30 cellular contexts compared by ENCODE assay signal in genomic region chr17:45119964-45120363, GRCh38.
"Had no signal": no experiment of that assay in that cellular context is flagged by ENCODE, and none has a peak within 500 bp of the region (broad histone marks: within the 10 kb centered on the region; RNA-seq: fewer than 3 reads in every experiment).

No MANE protein-coding gene starts in this region.

- H3K4me3 ChIP-seq: coronary artery, esophagus muscularis mucosa had no signal

- H3K4me1 Mint-ChIP-seq: central memory CD8-positive, alpha-beta T cell had no signal

- H3K4me3 Mint-ChIP-seq: activated CD8-positive, alpha-beta T cell treated with anti-CD3 and anti-CD28 coated beads for 36 hours; activated naive CD8-positive, alpha-beta T cell; activated T-cell treated with anti-CD3 and anti-CD28 coated beads, Interleukin-2, amount 50 U/mL, for 4 hours; activated T-helper 17 cell treated with anti-CD3 and anti-CD28 coated beads, Interleukin-2, amount 50 U/mL, for 72 hours; central memory CD8-positive, alpha-beta T cell; effector memory CD8-positive, alpha-beta T cell; T-helper 17 cell; T-helper 2 cell treated with Interferon-gamma antibody and Interleukin-4, amounts not matched to agents 5 μg/mL and 100 μg/mL, for 36 hours; WTC11 had no signal

- H3K27ac ChIP-seq: brain microvascular endothelial cell, coronary artery, esophagus muscularis mucosa, VCaP had no signal

- H3K27me3 Mint-ChIP-seq: activated naive CD8-positive, alpha-beta T cell; activated T-helper 17 cell treated with anti-CD3 and anti-CD28 coated beads, Interleukin-2, amount 50 U/mL, for 72 hours; central memory CD8-positive, alpha-beta T cell had no signal

- ATAC-seq: activated CD8-positive, alpha-beta T cell treated with anti-CD3 and anti-CD28 coated beads for 36 hours; activated T-cell treated with anti-CD3 and anti-CD28 coated beads, Interleukin-2, amount 50 U/mL, for 4 hours; activated T-helper 17 cell treated with anti-CD3 and anti-CD28 coated beads, Interleukin-2, amount 50 U/mL, for 72 hours; effector memory CD8-positive, alpha-beta T cell; T-helper 17 cell had no signal

- H3K27ac Mint-ChIP-seq: activated CD8-positive, alpha-beta T cell treated with anti-CD3 and anti-CD28 coated beads for 36 hours; activated naive CD8-positive, alpha-beta T cell; activated T-helper 17 cell treated with anti-CD3 and anti-CD28 coated beads, Interleukin-2, amount 50 U/mL, for 72 hours; effector memory CD8-positive, alpha-beta T cell; T-helper 17 cell; T-helper 2 cell treated with Interferon-gamma antibody and Interleukin-4, amounts not matched to agents 5 μg/mL and 100 μg/mL, for 36 hours; WTC11 had no signal

- H3K9me3 Mint-ChIP-seq: activated CD8-positive, alpha-beta T cell treated with anti-CD3 and anti-CD28 coated beads for 36 hours; activated T-cell treated with anti-CD3 and anti-CD28 coated beads, Interleukin-2, amount 50 U/mL, for 4 hours; activated T-helper 17 cell treated with anti-CD3 and anti-CD28 coated beads, Interleukin-2, amount 50 U/mL, for 72 hours; central memory CD8-positive, alpha-beta T cell; effector memory CD8-positive, alpha-beta T cell; T-helper 2 cell treated with Interferon-gamma antibody and Interleukin-4, amounts not matched to agents 5 μg/mL and 100 μg/mL, for 36 hours; WTC11 had no signal

- DNase-seq: activated CD4-positive, alpha-beta T cell treated with anti-CD3 and anti-CD28 coated beads for 1 hour; activated CD4-positive, alpha-beta T cell treated with anti-CD3 and anti-CD28 coated beads for 4 hours; activated CD4-positive, alpha-beta T cell treated with anti-CD3 and anti-CD28 coated beads, Interleukin-2, amount 50 U/mL, for 1 hour; activated CD4-positive, alpha-beta T cell treated with anti-CD3 and anti-CD28 coated beads, Interleukin-2, amount 50 U/mL, for 48 hours; activated CD8-positive, alpha-beta memory T cell treated with anti-CD3 and anti-CD28 coated beads for 24 hours; activated CD8-positive, alpha-beta T cell treated with anti-CD3 and anti-CD28 coated beads for 36 hours; activated effector memory CD4-positive, alpha-beta T cell treated with Interleukin-2 at 50 U/mL for 16 hours; activated gamma-delta T cell treated with Interleukin-2 at 50 U/mL for 16 hours; activated naive CD4-positive, alpha-beta T cell treated with anti-CD3 and anti-CD28 coated beads, Interleukin-2, amount 50 U/mL, for 16 hours; activated naive CD4-positive, alpha-beta T cell treated with Interleukin-2 at 50 U/mL for 16 hours; activated T-cell treated with anti-CD3 and anti-CD28 coated beads, Interleukin-2, amount 50 U/mL, for 4 hours; amniotic stem cell; anterior cingulate cortex; brain microvascular endothelial cell; dermis blood vessel endothelial cell; effector CD4-positive, alpha-beta T cell; effector memory CD8-positive, alpha-beta T cell; erythroblast; head of caudate nucleus; T-helper 1 cell; T-helper 17 cell; T1000 had no signal

- H3K9me3 ChIP-seq: esophagus muscularis mucosa had no signal

- H3K36me3 Mint-ChIP-seq: activated naive CD8-positive, alpha-beta T cell; WTC11 had no signal

- H3K27me3 ChIP-seq: brain microvascular endothelial cell, esophagus muscularis mucosa had no signal

- H3K36me3 ChIP-seq: brain microvascular endothelial cell had no signal
